In the genomic region with DNA sequence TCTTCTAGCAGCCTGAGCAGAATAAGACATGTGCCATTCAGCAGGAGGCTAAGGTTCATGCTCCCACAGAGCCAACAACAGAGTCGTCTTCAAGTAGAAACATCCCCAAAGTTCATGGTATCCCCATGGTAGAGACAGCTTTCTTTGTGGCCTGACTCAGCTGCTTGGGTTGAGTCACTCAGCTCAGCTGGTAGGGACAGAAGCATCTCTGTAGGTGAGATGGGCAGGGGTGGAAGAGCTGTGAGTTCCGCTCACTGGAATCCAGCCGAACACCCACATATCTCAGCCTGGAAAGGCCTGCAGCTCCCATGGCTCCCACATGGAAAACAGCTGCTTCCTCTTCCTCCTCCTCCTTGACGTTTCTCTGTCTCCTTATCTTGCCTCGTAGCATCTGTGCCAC, we compare ENCODE assay signal across 23 cellular contexts.
DNase-seq lines count a peak whose midpoint lies in the region; ATAC-seq and TF ChIP-seq lines count a peak whose summit lies in the region.
"Had no signal": no experiment of that assay in that cellular context is flagged by ENCODE, and none has a peak within 500 bp of the region (broad histone marks: within the 10 kb centered on the region; RNA-seq: fewer than 3 reads in every experiment).

No MANE protein-coding gene starts in this region.

- H3K9me3 ChIP-seq in GM23248 (ENCODE audit: low read depth), result no peaks in the 10 kb centered on the region
- no peaks in the 10 kb centered on the region for H3K9me3 ChIP-seq in mammary epithelial cell (replicated peaks; ENCODE audit: insufficient read depth, low read length)
- H3K9me3 ChIP-seq in neuronal stem cell (replicated peaks in 1 of 2; ENCODE audit: control insufficient read depth in 2 of 2, insufficient read depth in 1 of 2, low read depth in 1 of 2, low read length in 2 of 2), result no peaks in the 10 kb centered on the region
- no peaks in the 10 kb centered on the region for H3K9me3 ChIP-seq in Caco-2
- H3K9me3 ChIP-seq in left lung, result no peaks in the 10 kb centered on the region
- H3K9me3 ChIP-seq: transverse colon had no signal

- H4K20me1 ChIP-seq in GM23248 (ENCODE audit: insufficient read depth) (no peaks in the 10 kb centered on the region), mammary epithelial cell (ENCODE audit: insufficient read depth, low read length) (no peaks in the 10 kb centered on the region)

- 13 to 15% methylated on average over 5 of the region's 5 CpGs for WGBS in GM23248 (ENCODE audit: low coverage in 1 of 2, low lambda C conversion rate in 2 of 2, missing lambda C conversion rate in 2 of 2), 2 experiments
- WGBS in mammary epithelial cell (ENCODE audit: low coverage, missing lambda C conversion rate), result 55% methylated on average over 3 of the region's 5 CpGs
- no CpG with 5 or more reads among the region's 5 CpGs for WGBS in neuronal stem cell (ENCODE audit: extremely low coverage in 2 of 2, insufficient read length in 2 of 2, insufficient replicate concordance in 1 of 2), 2 donors

- no peak for ATAC-seq in left lung
- ATAC-seq: HepG2 had no signal

- H3K9ac ChIP-seq in GM23248 (no peak overlapping the region), mammary epithelial cell (ENCODE audit: insufficient read depth, low read length) (no peak overlapping the region), neuronal stem cell (ENCODE audit: low read depth, low read length, poor library complexity) (no peak overlapping the region)

- H3K14ac ChIP-seq in neuronal stem cell (ENCODE audit: low read length), result no peak overlapping the region

- H3K9me3 Mint-ChIP-seq in Caco-2 (ENCODE audit: unreplicated experiment), result no peaks in the 10 kb centered on the region
- H3K9me3 Mint-ChIP-seq: nephron progenitor cell had no signal

- H3K27ac Mint-ChIP-seq in Caco-2 (ENCODE audit: unreplicated experiment), result no peak overlapping the region
- H3K27ac Mint-ChIP-seq: B cell, immature natural killer cell, nephron progenitor cell, progenitor cell of endocrine pancreas had no signal

- H3K27ac ChIP-seq in GM23248 (peak overlapping the region; percentile 52), mammary epithelial cell (ENCODE audit: insufficient read depth, low read depth, low read length) (peak overlapping the region; percentile 85), neuronal stem cell (replicated peaks; ENCODE audit: low read length) (no peak overlapping the region), left lung (no peak overlapping the region)
- H3K27ac ChIP-seq: transverse colon, VCaP had no signal

- in situ Hi-C loops in GM23248 (cut with MboI) (no loop called here), mammary epithelial cell (cut with MboI; ENCODE audit: low sequenced_read_pairs in 2 of 2) (no loop called here)

- no peaks in the 10 kb centered on the region for H3K4me1 Mint-ChIP-seq in Caco-2 (ENCODE audit: low read depth, unreplicated experiment)
- H3K4me1 Mint-ChIP-seq: B cell, immature natural killer cell, nephron progenitor cell had no signal

- POLR2A ChIA-PET in Caco-2 (lab: Charles Lee), result interaction anchor here (0.6 kb wide), 1 partner anchor 1063 kb away, joined by 4 read pairs; no protein-coding TSS in a partner anchor

- H3K36me3 ChIP-seq in GM23248 (ENCODE audit: low read depth) (no peaks in the 10 kb centered on the region), mammary epithelial cell (ENCODE audit: insufficient read depth, low read length) (no peaks in the 10 kb centered on the region), neuronal stem cell (replicated peaks in 1 of 2; ENCODE audit: control insufficient read depth in 2 of 2, insufficient read depth in 2 of 2, low read length in 2 of 2) (no peaks in the 10 kb centered on the region), Caco-2 (ENCODE audit: control insufficient read depth, insufficient read depth, low read length) (no peaks in the 10 kb centered on the region), left lung (no peaks in the 10 kb centered on the region)
- H3K36me3 ChIP-seq: transverse colon had no signal

- no peak overlapping the region for H3K4me3 Mint-ChIP-seq in Caco-2 (ENCODE audit: unreplicated experiment)
- H3K4me3 Mint-ChIP-seq: B cell, immature natural killer cell, nephron progenitor cell had no signal

- peaks cover 40% of the 10 kb centered on the region for H3F3A ChIP-seq in GM23248 (ENCODE audit: insufficient read depth)

- peak overlapping the region; percentile 32 for H2BK15ac ChIP-seq in neuronal stem cell (ENCODE audit: low read length)

- H3K4me2 ChIP-seq in GM23248 (ENCODE audit: unreplicated experiment), result no peak overlapping the region
- no peak overlapping the region for H3K4me2 ChIP-seq in mammary epithelial cell (ENCODE audit: insufficient read depth, low read depth, low read length)
- no peak overlapping the region for H3K4me2 ChIP-seq in neuronal stem cell (ENCODE audit: insufficient read depth, low read length, poor library complexity, severe bottlenecking)

- H3K23ac ChIP-seq in neuronal stem cell (ENCODE audit: low read depth, low read length, poor library complexity), result no peak overlapping the region

- H4K8ac ChIP-seq in neuronal stem cell (ENCODE audit: low read depth, low read length), result no peak overlapping the region

- no peak overlapping the region for H2BK12ac ChIP-seq in neuronal stem cell (ENCODE audit: low read length)

- H2AK5ac ChIP-seq in neuronal stem cell (ENCODE audit: low read depth, low read length), result no peak overlapping the region

- H3K9me2 ChIP-seq in GM23248 (ENCODE audit: insufficient read depth), result no peaks in the 10 kb centered on the region

- H3K79me1 ChIP-seq in neuronal stem cell (ENCODE audit: low read depth, low read length), result no peaks in the 10 kb centered on the region

- peak overlapping the region; percentile 54 for H3K18ac ChIP-seq in neuronal stem cell (ENCODE audit: low read length)

- no peak overlapping the region for H2BK5ac ChIP-seq in neuronal stem cell (ENCODE audit: low read length)

- no peak overlapping the region for H3K4ac ChIP-seq in neuronal stem cell (ENCODE audit: low read length)

- dilution Hi-C loops in mammary epithelial cell (cut with HindIII; ENCODE audit: low sequenced_read_pairs), result no loop called here

- BruUV-seq in mammary epithelial cell (replicated peaks; lab: Mats Ljungman, UMichigan) (no TSS peak), Caco-2 (replicated peaks; lab: Mats Ljungman, UMichigan) (no TSS peak)

- H3K4me1 ChIP-seq in GM23248 (ENCODE audit: insufficient read depth) (peaks cover 48% of the 10 kb centered on the region), mammary epithelial cell (ENCODE audit: insufficient read depth, low read length) (peaks cover 43% of the 10 kb centered on the region), neuronal stem cell (ENCODE audit: control insufficient read depth in 2 of 2, insufficient read depth in 1 of 2, low read depth in 1 of 2, low read length in 2 of 2) (peaks cover 0 to 3% of the 10 kb centered on the region in 2 donors), Caco-2 (no peaks in the 10 kb centered on the region), left lung (no peaks in the 10 kb centered on the region)
- H3K4me1 ChIP-seq: transverse colon had no signal

- no peak overlapping the region for H4K91ac ChIP-seq in neuronal stem cell (ENCODE audit: low read depth, low read length, poor library complexity)

- H3K4me3 ChIP-seq in GM23248, result no peak overlapping the region
- no peak overlapping the region for H3K4me3 ChIP-seq in mammary epithelial cell (replicated peaks in 1 of 3; ENCODE audit: insufficient read depth in 1 of 3, low read depth in 2 of 3, low read length in 3 of 3)
- H3K4me3 ChIP-seq in neuronal stem cell (ENCODE audit: low read length in 2 of 2), result no peak overlapping the region
- no peak overlapping the region for H3K4me3 ChIP-seq in Caco-2 (ENCODE audit: low read depth, low read length)
- H3K4me3 ChIP-seq in left lung, result no peak overlapping the region
- H3K4me3 ChIP-seq: transverse colon had no signal

- CTCF ChIA-PET in mammary epithelial cell (lab: Charles Lee; ENCODE audit: low non-redundant PET) (no interaction called here), Caco-2 (lab: Charles Lee) (no interaction called here)

- H2AFZ ChIP-seq in GM23248 (peak overlapping the region; percentile 28), mammary epithelial cell (ENCODE audit: low read depth, low read length) (peak overlapping the region; percentile 65), neuronal stem cell (ENCODE audit: low read length) (no peak overlapping the region)

- TF ChIP-seq CTCF in mammary epithelial cell (conservative IDR thresholded peaks at IDR 0.05 in 1 of 2, IDR thresholded peaks at IDR 0.05 in 1 of 2; ENCODE audit: extremely low read depth in 1 of 2, insufficient read depth in 1 of 2, low read depth in 1 of 2, low read length in 2 of 2) (no peak), Caco-2 (IDR thresholded peaks at IDR 0.05; ENCODE audit: insufficient read depth in 1 of 2, low read depth in 1 of 2, low read length in 1 of 2, severe bottlenecking in 1 of 2, unreplicated experiment in 1 of 2) (no peak), left lung (IDR thresholded peaks at IDR 0.05) (no peak)

- no peak overlapping the region for H2BK120ac ChIP-seq in neuronal stem cell (ENCODE audit: low read depth, low read length)

- no peaks in the 10 kb centered on the region for H3K36me3 Mint-ChIP-seq in Caco-2 (ENCODE audit: insufficient read depth, unreplicated experiment)

- peak; percentile 23 for DNase-seq in COLO829 (ENCODE audit: low spot score)
- DNase-seq in GM23248, result peak; percentile 86
- DNase-seq in mammary epithelial cell, result peak; percentile 88
- DNase-seq in neuronal stem cell (ENCODE audit: low spot score), result no peak
- no peak for DNase-seq in stimulated activated CD4-positive, alpha-beta T cell treated with anti-CD3 and anti-CD28 coated beads, Interleukin-2, amount 100 ng/mL, for 48 hours
- no peak for DNase-seq in Caco-2
- no peak for DNase-seq in putamen (ENCODE audit: low spot score)
- no peak for DNase-seq in left lung
- DNase-seq: activated naive CD4-positive, alpha-beta T cell; activated T-cell treated with anti-CD3 and anti-CD28 coated beads for 4 hours; COR-L47; immature natural killer cell; NCI-H2107; NCI-H524 treated with DMSO at 0.1 percent for 48 hours; nephron progenitor cell; RPMI8226; stimulated activated naive CD4-positive, alpha-beta T cell treated with Interleukin-2 at 50 U/mL for 16 hours; T-helper 2 cell; transverse colon had no signal

- H3K79me2 ChIP-seq in GM23248 (ENCODE audit: insufficient read depth) (no peaks in the 10 kb centered on the region), mammary epithelial cell (ENCODE audit: insufficient read depth, low read length) (no peaks in the 10 kb centered on the region)

- H3K27me3 Mint-ChIP-seq in Caco-2 (ENCODE audit: insufficient read depth, unreplicated experiment), result peaks cover 3% of the 10 kb centered on the region

- intact Hi-C loops in mammary epithelial cell (cut with micrococcal nuclease) (loop anchor here (10.0 kb wide), 2 partner anchors 295 to 385 kb away; no protein-coding TSS in a partner anchor), Caco-2 (cut with micrococcal nuclease; ENCODE audit: unreplicated experiment) (no loop called here), left lung (cut with DNase I) (no loop called here)

- no peaks in the 10 kb centered on the region for H3K27me3 ChIP-seq in GM23248 (replicated peaks; ENCODE audit: insufficient read depth)
- no peaks in the 10 kb centered on the region for H3K27me3 ChIP-seq in mammary epithelial cell (ENCODE audit: insufficient read depth, low read length)
- no peaks in the 10 kb centered on the region for H3K27me3 ChIP-seq in neuronal stem cell (ENCODE audit: control insufficient read depth in 3 of 3, insufficient read depth in 3 of 3, low read depth in 1 of 3, low read length in 3 of 3)
- H3K27me3 ChIP-seq in Caco-2 (replicated peaks; ENCODE audit: control insufficient read depth, insufficient read depth, low read length), result no peaks in the 10 kb centered on the region
- H3K27me3 ChIP-seq in left lung, result no peaks in the 10 kb centered on the region
- H3K27me3 ChIP-seq: transverse colon had no signal

Comparison
In these comparisons a context has a peak if more than half of its experiments do, and no peak if none do; other contexts are left out.
1. DNase-seq: peak in COLO829 (single experiment), GM23248 (single experiment) and mammary epithelial cell (single experiment); none in neuronal stem cell (single experiment), stimulated activated CD4-positive, alpha-beta T cell treated with anti-CD3 and anti-CD28 coated beads, Interleukin-2, amount 100 ng/mL, for 48 hours (0 of 2), Caco-2 (0 of 2), putamen (single experiment) and left lung (0 of 2).
2. H3K27ac ChIP-seq: peak in GM23248 (single experiment) and mammary epithelial cell (single experiment); none in neuronal stem cell (single experiment) and left lung (0 of 2).